21 cellular contexts compared by ENCODE assay signal in genomic region chr4:108840426-108840975, GRCh38.
DNase-seq lines count a peak whose midpoint lies in the region; ATAC-seq lines count a peak whose summit lies in the region.
"Had no signal": no experiment of that assay in that cellular context is flagged by ENCODE, and none has a peak within 500 bp of the region (broad histone marks: within the 10 kb centered on the region; RNA-seq: fewer than 3 reads in every experiment).

No MANE protein-coding gene starts in this region.

- H3K27me3 Mint-ChIP-seq in activated CD4-positive, alpha-beta T cell treated with anti-CD3 and anti-CD28 coated beads for 36 hours: peaks cover 2% of the 10 kb centered on the region
- no peaks in the 10 kb centered on the region for H3K27me3 Mint-ChIP-seq in activated naive CD4-positive, alpha-beta T cell treated with anti-CD3 and anti-CD28 coated beads for 36 hours (ENCODE audit: low read depth)
- H3K27me3 Mint-ChIP-seq in activated T-helper 17 cell treated with anti-CD3 and anti-CD28 coated beads, Interleukin-2, amount 50 U/mL, for 72 hours: no peaks in the 10 kb centered on the region
- H3K27me3 Mint-ChIP-seq in stimulated activated memory B cell treated with anti-CD40 and anti-IgM and Interleukin-4, amounts not matched to agents 10 μg/mL and 1 μg/mL and 100 μg/mL, for 72 hours: no peaks in the 10 kb centered on the region
- H3K27me3 Mint-ChIP-seq: CD4-positive, alpha-beta T cell; IgD-negative memory B cell had no signal

- no peak overlapping the region for H3K27ac Mint-ChIP-seq in activated CD4-positive, alpha-beta T cell treated with anti-CD3 and anti-CD28 coated beads for 36 hours
- no peak overlapping the region for H3K27ac Mint-ChIP-seq in activated naive CD4-positive, alpha-beta T cell treated with anti-CD3 and anti-CD28 coated beads for 36 hours
- H3K27ac Mint-ChIP-seq in activated T-helper 17 cell treated with anti-CD3 and anti-CD28 coated beads, Interleukin-2, amount 50 U/mL, for 72 hours: no peak overlapping the region
- H3K27ac Mint-ChIP-seq in stimulated activated memory B cell treated with anti-CD40 and anti-IgM and Interleukin-4, amounts not matched to agents 10 μg/mL and 1 μg/mL and 100 μg/mL, for 72 hours: no peak overlapping the region
- H3K27ac Mint-ChIP-seq: CD4-positive, alpha-beta T cell; IgD-negative memory B cell had no signal

- intact Hi-C loops in activated CD4-positive, alpha-beta T cell treated with anti-CD3 and anti-CD28 coated beads for 36 hours (cut with DNase I, micrococcal nuclease): no loop called here
- intact Hi-C loops in activated naive CD4-positive, alpha-beta T cell treated with anti-CD3 and anti-CD28 coated beads for 36 hours (cut with micrococcal nuclease): no loop called here

- H3K4me3 Mint-ChIP-seq in activated CD4-positive, alpha-beta T cell treated with anti-CD3 and anti-CD28 coated beads for 36 hours: no peak overlapping the region
- no peak overlapping the region for H3K4me3 Mint-ChIP-seq in activated naive CD4-positive, alpha-beta T cell treated with anti-CD3 and anti-CD28 coated beads for 36 hours
- no peak overlapping the region for H3K4me3 Mint-ChIP-seq in activated T-helper 17 cell treated with anti-CD3 and anti-CD28 coated beads, Interleukin-2, amount 50 U/mL, for 72 hours
- no peak overlapping the region for H3K4me3 Mint-ChIP-seq in stimulated activated memory B cell treated with anti-CD40 and anti-IgM and Interleukin-4, amounts not matched to agents 10 μg/mL and 1 μg/mL and 100 μg/mL, for 72 hours
- H3K4me3 Mint-ChIP-seq: CD4-positive, alpha-beta T cell; IgD-negative memory B cell had no signal

- H3K4me1 Mint-ChIP-seq in activated CD4-positive, alpha-beta T cell treated with anti-CD3 and anti-CD28 coated beads for 36 hours: no peaks in the 10 kb centered on the region
- peaks cover 2% of the 10 kb centered on the region for H3K4me1 Mint-ChIP-seq in activated naive CD4-positive, alpha-beta T cell treated with anti-CD3 and anti-CD28 coated beads for 36 hours (ENCODE audit: low read depth)
- no peaks in the 10 kb centered on the region for H3K4me1 Mint-ChIP-seq in activated T-helper 17 cell treated with anti-CD3 and anti-CD28 coated beads, Interleukin-2, amount 50 U/mL, for 72 hours
- no peaks in the 10 kb centered on the region for H3K4me1 Mint-ChIP-seq in stimulated activated memory B cell treated with anti-CD40 and anti-IgM and Interleukin-4, amounts not matched to agents 10 μg/mL and 1 μg/mL and 100 μg/mL, for 72 hours
- H3K4me1 Mint-ChIP-seq: IgD-negative memory B cell had no signal

- DNase-seq in activated CD4-positive, alpha-beta T cell treated with anti-CD3 and anti-CD28 coated beads for 36 hours: peak; percentile 15
- DNase-seq in activated CD4-positive, alpha-beta T cell treated with anti-CD3 and anti-CD28 coated beads for 48 hours: no peak
- peak; percentile 54 for DNase-seq in activated naive CD4-positive, alpha-beta T cell treated with anti-CD3 and anti-CD28 coated beads for 36 hours
- no peak for DNase-seq in activated naive CD4-positive, alpha-beta T cell treated with Interleukin-2 at 50 U/mL for 16 hours
- DNase-seq in UCSD-AML1 (lab: John Stamatoyannopoulos, UW; ENCODE audit: unreplicated experiment) (no peak), NCI-H2227 treated with DMSO at 0.1 percent for 48 hours (lab: John Stamatoyannopoulos, UW) (no peak)
- DNase-seq: ACHN; CD4-positive, alpha-beta T cell; COR-L47; DMS79; NCI-H1694; NCI-H2081; NCI-H2171; NCI-H446; NCI-H526; OCI-M1 had no signal

- POLR2A ChIA-PET in activated CD4-positive, alpha-beta T cell treated with anti-CD3 and anti-CD28 coated beads for 36 hours (lab: Charles Lee): interaction anchor here (0.6 kb wide), 1 partner anchor 1134 kb away, joined by 3 read pairs; no protein-coding TSS in a partner anchor

- H3K9me3 Mint-ChIP-seq in activated CD4-positive, alpha-beta T cell treated with anti-CD3 and anti-CD28 coated beads for 36 hours (ENCODE audit: low read depth): no peaks in the 10 kb centered on the region
- H3K9me3 Mint-ChIP-seq in activated naive CD4-positive, alpha-beta T cell treated with anti-CD3 and anti-CD28 coated beads for 36 hours: no peaks in the 10 kb centered on the region
- H3K9me3 Mint-ChIP-seq in activated T-helper 17 cell treated with anti-CD3 and anti-CD28 coated beads, Interleukin-2, amount 50 U/mL, for 72 hours: no peaks in the 10 kb centered on the region
- no peaks in the 10 kb centered on the region for H3K9me3 Mint-ChIP-seq in stimulated activated memory B cell treated with anti-CD40 and anti-IgM and Interleukin-4, amounts not matched to agents 10 μg/mL and 1 μg/mL and 100 μg/mL, for 72 hours
- H3K9me3 Mint-ChIP-seq: CD4-positive, alpha-beta T cell; IgD-negative memory B cell had no signal

- peak; percentile 83 for ATAC-seq in activated CD4-positive, alpha-beta T cell treated with anti-CD3 and anti-CD28 coated beads for 36 hours
- ATAC-seq in activated T-helper 17 cell treated with anti-CD3 and anti-CD28 coated beads, Interleukin-2, amount 50 U/mL, for 72 hours (replicated peaks): peak; percentile 26
- peak; percentile 31 for ATAC-seq in stimulated activated memory B cell treated with anti-CD40 and anti-IgM and Interleukin-4, amounts not matched to agents 10 μg/mL and 1 μg/mL and 100 μg/mL, for 72 hours
- ATAC-seq: HCT116, Right ventricle myocardium inferior had no signal

- H3K36me3 Mint-ChIP-seq in activated CD4-positive, alpha-beta T cell treated with anti-CD3 and anti-CD28 coated beads for 36 hours (ENCODE audit: low read depth): no peaks in the 10 kb centered on the region
- no peaks in the 10 kb centered on the region for H3K36me3 Mint-ChIP-seq in activated naive CD4-positive, alpha-beta T cell treated with anti-CD3 and anti-CD28 coated beads for 36 hours (ENCODE audit: low read depth)
- H3K36me3 Mint-ChIP-seq in activated T-helper 17 cell treated with anti-CD3 and anti-CD28 coated beads, Interleukin-2, amount 50 U/mL, for 72 hours (ENCODE audit: low read depth): no peaks in the 10 kb centered on the region
- no peaks in the 10 kb centered on the region for H3K36me3 Mint-ChIP-seq in stimulated activated memory B cell treated with anti-CD40 and anti-IgM and Interleukin-4, amounts not matched to agents 10 μg/mL and 1 μg/mL and 100 μg/mL, for 72 hours
- H3K36me3 Mint-ChIP-seq: IgD-negative memory B cell had no signal

- CTCF ChIA-PET in activated CD4-positive, alpha-beta T cell treated with anti-CD3 and anti-CD28 coated beads for 36 hours (lab: Charles Lee): no interaction called here
- CTCF ChIA-PET in activated naive CD4-positive, alpha-beta T cell treated with anti-CD3 and anti-CD28 coated beads for 36 hours (lab: Charles Lee): interaction anchor here (0.7 kb wide), 1 partner anchor 260 kb away, joined by 3 read pairs; no protein-coding TSS in a partner anchor

Comparison
In these comparisons a context has a peak if more than half of its experiments do, and no peak if none do; other contexts are left out.
1. DNase-seq: peak in activated CD4-positive, alpha-beta T cell treated with anti-CD3 and anti-CD28 coated beads for 36 hours (single experiment) and activated naive CD4-positive, alpha-beta T cell treated with anti-CD3 and anti-CD28 coated beads for 36 hours (single experiment); none in activated CD4-positive, alpha-beta T cell treated with anti-CD3 and anti-CD28 coated beads for 48 hours (single experiment), activated naive CD4-positive, alpha-beta T cell treated with Interleukin-2 at 50 U/mL for 16 hours (single experiment), UCSD-AML1 (single experiment) and NCI-H2227 treated with DMSO at 0.1 percent for 48 hours (single experiment).
2. ATAC-seq: peak in every context shown above with its lines; median percentile 83 in activated CD4-positive, alpha-beta T cell treated with anti-CD3 and anti-CD28 coated beads for 36 hours; 31 in stimulated activated memory B cell treated with anti-CD40 and anti-IgM and Interleukin-4, amounts not matched to agents 10 μg/mL and 1 μg/mL and 100 μg/mL, for 72 hours; 26 in activated T-helper 17 cell treated with anti-CD3 and anti-CD28 coated beads, Interleukin-2, amount 50 U/mL, for 72 hours.